Comparison of ENCODE assay signal across 1 cellular context in the genomic region with DNA sequence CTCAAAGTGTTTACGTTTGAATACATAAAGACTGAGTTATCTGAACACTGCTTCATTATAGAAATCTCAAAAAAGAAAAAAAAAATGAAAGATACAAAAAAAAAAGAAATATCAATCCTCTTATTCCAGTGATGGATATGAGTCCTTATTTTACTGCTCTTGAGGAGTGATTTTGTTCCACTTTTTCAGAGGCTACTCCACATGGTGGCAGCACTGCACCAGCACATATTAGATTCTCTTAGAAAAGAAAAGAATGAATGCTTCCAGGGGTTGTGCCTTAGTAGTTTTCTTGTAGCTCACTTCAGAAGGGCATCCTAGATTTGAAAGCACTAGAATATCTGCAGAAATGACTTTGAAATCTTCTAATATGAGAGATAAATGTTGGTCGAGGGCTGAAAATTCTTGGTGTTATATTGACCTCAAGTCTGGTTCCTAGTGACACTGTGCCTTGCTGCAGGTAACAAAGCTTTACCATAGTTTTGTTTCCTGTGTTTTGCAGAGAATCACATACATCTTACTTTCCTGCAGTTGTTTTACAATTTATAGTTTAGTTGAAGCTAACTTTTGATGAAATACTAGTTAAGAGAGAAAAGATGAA.
TF ChIP-seq lines count a peak whose summit lies in the region.

No MANE protein-coding gene starts in this region.

TF ChIP-seq in HEK293, 187 proteins besides CTCF, POLR2A, EP300 and RAD21 (continued from another document):
- TF ChIP-seq, protein P1, sequence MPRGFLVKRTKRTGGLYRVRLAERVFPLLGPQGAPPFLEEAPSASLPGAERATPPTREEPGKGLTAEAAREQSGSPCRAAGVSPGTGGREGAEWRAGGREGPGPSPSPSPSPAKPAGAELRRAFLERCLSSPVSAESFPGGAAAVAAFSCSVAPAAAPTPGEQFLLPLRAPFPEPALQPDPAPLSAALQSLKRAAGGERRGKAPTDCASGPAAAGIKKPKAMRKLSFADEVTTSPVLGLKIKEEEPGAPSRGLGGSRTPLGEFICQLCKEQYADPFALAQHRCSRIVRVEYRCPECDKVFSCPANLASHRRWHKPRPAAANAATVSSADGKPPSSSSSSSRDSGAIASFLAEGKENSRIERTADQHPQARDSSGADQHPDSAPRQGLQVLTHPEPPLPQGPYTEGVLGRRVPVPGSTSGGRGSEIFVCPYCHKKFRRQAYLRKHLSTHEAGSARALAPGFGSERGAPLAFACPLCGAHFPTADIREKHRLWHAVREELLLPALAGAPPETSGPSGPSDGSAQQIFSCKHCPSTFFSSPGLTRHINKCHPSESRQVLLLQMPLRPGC (tag by site-specific recombination; IDR thresholded peaks at IDR 0.05) = no peak
- TF ChIP-seq ZNF518A (tag by site-specific recombination; conservative IDR thresholded peaks at IDR 0.05; ENCODE audit: low read depth) = no peak
- no peak for TF ChIP-seq KLF8 (tag by site-specific recombination; IDR thresholded peaks at IDR 0.05)
- peak; percentile 67 for TF ChIP-seq ZNF654 (tag by site-specific recombination; IDR thresholded peaks at IDR 0.05; ENCODE audit: low read depth)
- TF ChIP-seq ZNF677 (tag by site-specific recombination; IDR thresholded peaks at IDR 0.05) = no peak
- no peak for TF ChIP-seq ZNF768 (tag by site-specific recombination; IDR thresholded peaks at IDR 0.05)
